8 cellular contexts compared by ENCODE assay signal in genomic region chr7:129664029-129665012, GRCh38. TPM values are rescaled to one million over a fixed set of nuclear protein-coding genes. Genes with fewer than 3 reads are reported as not detected.
DNase-seq lines count a peak whose midpoint lies in the region; ATAC-seq, FAIRE-seq and TF ChIP-seq lines count a peak whose summit lies in the region.

No MANE protein-coding gene starts in this region.

- POLR2A ChIA-PET in RWPE1 (lab: Yijun Ruan, JAX; ENCODE audit: low non-redundant PET): no interaction called here

- intact Hi-C loops in ovary (cut with DNase I): no loop called here

- CTCF ChIA-PET in RWPE1 (lab: Yijun Ruan, JAX): interaction anchor here (0.6 to 1.4 kb wide), 4 partner anchors 162 to 1296 kb away, joined by 3 to 10 read pairs (median 5); no protein-coding TSS in a partner anchor

- no peaks in the 10 kb centered on the region for H3K36me3 ChIP-seq in parathyroid adenoma (ENCODE audit: control insufficient read depth, insufficient read depth, low read length)
- H3K36me3 ChIP-seq in ovary: no peaks in the 10 kb centered on the region

- H3K4me2 ChIP-seq in parathyroid adenoma (ENCODE audit: low read length): no peak overlapping the region

- peak; percentile 90 for FAIRE-seq in G401.6 (lab: Jason Lieb, UNC)

- peaks cover 8% of the 10 kb centered on the region for H3K79me2 ChIP-seq in parathyroid adenoma

- H3K27ac ChIP-seq in RWPE1 (peak overlapping the region; percentile 55), parathyroid adenoma (no peak overlapping the region), ovary (no peak overlapping the region)

- TF ChIP-seq POLR2A in erythroblast (IDR thresholded peaks at IDR 0.05; ENCODE audit: low read length) (no peak), ovary (IDR thresholded peaks at IDR 0.05) (no peak)

- H3K4me3 ChIP-seq in LNCaP clone FGC (ENCODE audit: low read depth, low read length) (no peak overlapping the region), parathyroid adenoma (ENCODE audit: low read depth, low read length) (no peak overlapping the region), ovary (no peak overlapping the region)

- peak; percentile 27 for DNase-seq in LNCaP clone FGC (ENCODE audit: low read depth)
- DNase-seq in RWPE1 (ENCODE audit: low spot score): peak; percentile 34
- peak; percentile 54 to 73 for DNase-seq in erythroblast (lab: John Stamatoyannopoulos, UW)
- no peak for DNase-seq in ovary

- no peak overlapping the region for H2AFZ ChIP-seq in parathyroid adenoma

- no peaks in the 10 kb centered on the region for H3K4me1 ChIP-seq in parathyroid adenoma
- H3K4me1 ChIP-seq in ovary (ENCODE audit: insufficient read depth): peaks cover 3% of the 10 kb centered on the region

- H3K9me3 ChIP-seq in parathyroid adenoma (ENCODE audit: control insufficient read depth, low read length) (no peaks in the 10 kb centered on the region), ovary (peaks cover 0 to 4% of the 10 kb centered on the region in 2 donors)

- 54 to 69% (median 65%) methylated on average over 5 of the region's 5 CpGs for WGBS in ovary, 3 donors

- H3K27me3 ChIP-seq in parathyroid adenoma (ENCODE audit: control insufficient read depth, insufficient read depth, low read length): no peaks in the 10 kb centered on the region
- no peaks in the 10 kb centered on the region for H3K27me3 ChIP-seq in ovary

- TF ChIP-seq CTCF in LNCaP clone FGC (IDR thresholded peaks at IDR 0.05; ENCODE audit: control insufficient read depth, extremely low read depth, insufficient read depth): peak; percentile 59
- peak; percentile 74 for TF ChIP-seq CTCF in RWPE1 (conservative IDR thresholded peaks at IDR 0.05; ENCODE audit: low read depth)
- peak; percentile 49 for TF ChIP-seq CTCF in parathyroid adenoma (IDR thresholded peaks at IDR 0.05)
- TF ChIP-seq CTCF in ovary (IDR thresholded peaks at IDR 0.05): no peak

- H3K9ac ChIP-seq in parathyroid adenoma: no peak overlapping the region

- no peak for TF ChIP-seq EP300 in ovary (IDR thresholded peaks at IDR 0.05)

- ATAC-seq in GM18517 (IDR thresholded peaks at IDR 0.05; ENCODE audit: unreplicated experiment): no peak
- ATAC-seq in GM19463 (IDR thresholded peaks at IDR 0.05; ENCODE audit: unreplicated experiment): no peak

RNA-seq across cellular contexts. Expression of gene NRF1, which starts 52.8 kb away (rescaled TPM):
- 10 to 100 TPM; 11.5 to 33.5 (median 26.0) TPM for total RNA-seq in ovary
- 10 to 100 TPM; 14.6 to 20.6 TPM for polyA plus RNA-seq in ovary

Comparison
In these comparisons a context has a peak if more than half of its experiments do, and no peak if none do; other contexts are left out.
1. DNase-seq: peak in LNCaP clone FGC (single experiment), RWPE1 (single experiment) and erythroblast (2 of 2); none in ovary (0 of 5).
2. CTCF ChIP-seq: peak in LNCaP clone FGC (single experiment), RWPE1 (single experiment) and parathyroid adenoma (single experiment); none in ovary (0 of 3).